Comparison of ENCODE assay signal across 19 cellular contexts in the genomic region with DNA sequence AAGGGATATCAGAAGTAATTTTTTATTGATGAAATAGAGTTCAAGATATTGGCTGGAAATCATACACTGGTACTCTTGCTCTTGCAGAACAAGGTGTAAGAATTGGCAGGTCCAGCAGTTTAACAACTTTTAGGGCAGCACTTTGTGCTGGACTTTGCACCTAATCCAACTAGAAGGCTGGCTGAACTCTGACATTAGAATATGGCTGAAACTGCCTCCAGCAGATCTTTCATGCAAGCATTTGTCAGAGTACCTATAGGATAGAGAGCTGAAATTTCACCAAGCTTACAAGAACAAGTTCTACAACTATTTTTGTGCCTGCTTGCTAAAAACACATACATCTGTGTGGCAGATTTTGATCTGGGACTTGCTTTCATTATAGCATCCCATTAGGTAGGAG. TPM values are rescaled to one million over a fixed set of nuclear protein-coding genes. Genes with fewer than 3 reads are reported as not detected.
"Had no signal": no experiment of that assay in that cellular context is flagged by ENCODE, and none has a peak within 500 bp of the region (broad histone marks: within the 10 kb centered on the region; RNA-seq: fewer than 3 reads in every experiment).

No MANE protein-coding gene starts in this region.

- H3K4me1 ChIP-seq: gastrocnemius medialis, heart right ventricle, left ventricle myocardium inferior, right atrium auricular region, tibial artery had no signal

- DNase-seq: cerebellar nuclear complex; dermis blood vessel endothelial cell; endodermal cell; erythroblast; gastrocnemius medialis; heart right ventricle; islet precursor cell; left ventricle myocardium inferior; natural killer cell; stimulated activated CD4-positive, alpha-beta T cell treated with anti-CD3 and anti-CD28 coated beads, Interleukin-2, amount 100 ng/mL, for 48 hours; stimulated activated naive CD4-positive, alpha-beta T cell treated with Interleukin-2 at 50 U/mL for 16 hours; tibial artery had no signal

- ATAC-seq: gastrocnemius medialis, heart right ventricle, natural killer cell had no signal

- H3K4me3 ChIP-seq: gastrocnemius medialis, heart right ventricle, left ventricle myocardium inferior, right atrium auricular region, smooth muscle cell, tibial artery had no signal

- H3K4me2 ChIP-seq: smooth muscle cell had no signal

- H3K9me3 ChIP-seq: gastrocnemius medialis, heart right ventricle, left ventricle myocardium inferior, right atrium auricular region, tibial artery had no signal

- H3K27ac ChIP-seq: gastrocnemius medialis, heart right ventricle, left ventricle myocardium inferior, right atrium auricular region, tibial artery had no signal

- H3K27me3 ChIP-seq: gastrocnemius medialis, heart right ventricle, right atrium auricular region, tibial artery had no signal

RNA-seq across cellular contexts. Expression of gene SAA1, which starts 38.7 kb away (rescaled TPM):
- total RNA-seq: endodermal cell, endothelial cell of umbilical vein, left ventricle myocardium inferior, lung microvascular endothelial cell, natural killer cell, neural crest cell, osteocyte, smooth muscle cell had no signal
- polyA plus RNA-seq: endothelial cell of umbilical vein had no signal

RNA-seq across cellular contexts. Expression of gene SAA2, which starts 56.3 kb away (rescaled TPM):
- total RNA-seq: endothelial cell of umbilical vein, lung microvascular endothelial cell, myocyte, natural killer cell, neural crest cell, osteocyte, smooth muscle cell had no signal
- polyA plus RNA-seq: endothelial cell of umbilical vein, smooth muscle cell had no signal
